In the genomic region with DNA sequence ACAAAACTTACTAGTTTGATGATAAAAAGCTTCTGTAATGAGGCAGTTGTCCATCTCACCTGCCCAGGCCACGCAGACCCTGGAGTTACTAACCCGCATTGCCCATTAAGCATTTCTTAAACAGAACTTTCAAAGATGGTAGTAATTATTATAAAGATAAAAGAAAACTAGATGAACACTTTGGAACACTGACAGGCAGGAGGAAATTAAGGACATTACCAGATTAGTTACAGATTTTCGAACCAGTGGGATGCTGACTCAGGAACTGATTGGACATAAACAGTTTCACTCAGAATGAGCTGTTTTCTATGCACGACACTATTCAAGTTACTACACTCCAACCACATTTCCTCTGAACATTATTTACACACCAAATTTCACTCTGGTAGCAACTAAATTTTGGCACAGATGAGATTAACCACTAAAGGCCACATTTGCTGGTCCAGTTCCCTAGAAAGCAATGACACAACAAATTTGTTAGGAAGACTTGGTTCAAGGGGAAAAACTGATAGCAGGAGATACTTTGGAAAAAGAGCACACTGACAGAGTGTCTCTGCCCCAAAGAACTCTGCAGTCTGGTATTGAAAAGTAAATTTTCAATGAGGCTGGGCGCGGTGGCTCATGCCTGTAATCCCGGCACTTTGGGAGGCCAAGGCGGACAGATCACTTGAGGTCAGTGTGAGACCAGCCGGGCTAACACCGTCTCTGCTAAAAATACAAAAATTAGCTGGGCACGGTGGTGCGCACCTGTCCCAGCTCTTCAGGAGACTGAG, we compare ENCODE assay signal across 1 cellular context.
TF ChIP-seq lines count a peak whose summit lies in the region.

No MANE protein-coding gene starts in this region.

TF ChIP-seq in HepG2, 621 proteins besides CTCF, POLR2A, EP300 and RAD21 (continued from another document and continues in another):
- TF ChIP-seq ZNF264 (CRISPR knock-in tag; IDR thresholded peaks at IDR 0.05): no peak
- no peak for TF ChIP-seq ZNF441 (CRISPR knock-in tag; IDR thresholded peaks at IDR 0.05; ENCODE audit: borderline replicate concordance)
- TF ChIP-seq, protein P1, sequence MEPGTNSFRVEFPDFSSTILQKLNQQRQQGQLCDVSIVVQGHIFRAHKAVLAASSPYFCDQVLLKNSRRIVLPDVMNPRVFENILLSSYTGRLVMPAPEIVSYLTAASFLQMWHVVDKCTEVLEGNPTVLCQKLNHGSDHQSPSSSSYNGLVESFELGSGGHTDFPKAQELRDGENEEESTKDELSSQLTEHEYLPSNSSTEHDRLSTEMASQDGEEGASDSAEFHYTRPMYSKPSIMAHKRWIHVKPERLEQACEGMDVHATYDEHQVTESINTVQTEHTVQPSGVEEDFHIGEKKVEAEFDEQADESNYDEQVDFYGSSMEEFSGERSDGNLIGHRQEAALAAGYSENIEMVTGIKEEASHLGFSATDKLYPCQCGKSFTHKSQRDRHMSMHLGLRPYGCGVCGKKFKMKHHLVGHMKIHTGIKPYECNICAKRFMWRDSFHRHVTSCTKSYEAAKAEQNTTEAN (CRISPR knock-in tag; conservative IDR thresholded peaks at IDR 0.05): no peak; the same call in 1 of the 2 replicates
- no peak for TF ChIP-seq KAT8 (CRISPR knock-in tag; IDR thresholded peaks at IDR 0.05)
- no peak for TF ChIP-seq ZNF616 (CRISPR knock-in tag; IDR thresholded peaks at IDR 0.05; ENCODE audit: low read depth)
- TF ChIP-seq TCF12 (IDR thresholded peaks at IDR 0.05): no peak
- TF ChIP-seq TCF12 (CRISPR knock-in tag; IDR thresholded peaks at IDR 0.05): no peak
- TF ChIP-seq ZNF567 (CRISPR knock-in tag; IDR thresholded peaks at IDR 0.05; ENCODE audit: borderline replicate concordance): no peak
- TF ChIP-seq, protein P2, sequence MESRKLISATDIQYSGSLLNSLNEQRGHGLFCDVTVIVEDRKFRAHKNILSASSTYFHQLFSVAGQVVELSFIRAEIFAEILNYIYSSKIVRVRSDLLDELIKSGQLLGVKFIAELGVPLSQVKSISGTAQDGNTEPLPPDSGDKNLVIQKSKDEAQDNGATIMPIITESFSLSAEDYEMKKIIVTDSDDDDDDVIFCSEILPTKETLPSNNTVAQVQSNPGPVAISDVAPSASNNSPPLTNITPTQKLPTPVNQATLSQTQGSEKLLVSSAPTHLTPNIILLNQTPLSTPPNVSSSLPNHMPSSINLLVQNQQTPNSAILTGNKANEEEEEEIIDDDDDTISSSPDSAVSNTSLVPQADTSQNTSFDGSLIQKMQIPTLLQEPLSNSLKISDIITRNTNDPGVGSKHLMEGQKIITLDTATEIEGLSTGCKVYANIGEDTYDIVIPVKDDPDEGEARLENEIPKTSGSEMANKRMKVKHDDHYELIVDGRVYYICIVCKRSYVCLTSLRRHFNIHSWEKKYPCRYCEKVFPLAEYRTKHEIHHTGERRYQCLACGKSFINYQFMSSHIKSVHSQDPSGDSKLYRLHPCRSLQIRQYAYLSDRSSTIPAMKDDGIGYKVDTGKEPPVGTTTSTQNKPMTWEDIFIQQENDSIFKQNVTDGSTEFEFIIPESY (CRISPR knock-in tag; IDR thresholded peaks at IDR 0.05): 0 out of 2 replicates have a peak, but pooled peaks have one; percentile 14
- TF ChIP-seq GATAD2A (CRISPR knock-in tag; IDR thresholded peaks at IDR 0.05): no peak
- TF ChIP-seq, protein P3, sequence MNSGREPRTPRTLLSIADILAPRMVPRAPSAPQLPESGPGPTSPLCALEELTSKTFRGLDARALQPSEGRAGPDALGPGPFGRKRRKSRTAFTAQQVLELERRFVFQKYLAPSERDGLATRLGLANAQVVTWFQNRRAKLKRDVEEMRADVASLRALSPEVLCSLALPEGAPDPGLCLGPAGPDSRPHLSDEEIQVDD (CRISPR knock-in tag; IDR thresholded peaks at IDR 0.05; ENCODE audit: borderline replicate concordance): no peak
- TF ChIP-seq, protein P4, sequence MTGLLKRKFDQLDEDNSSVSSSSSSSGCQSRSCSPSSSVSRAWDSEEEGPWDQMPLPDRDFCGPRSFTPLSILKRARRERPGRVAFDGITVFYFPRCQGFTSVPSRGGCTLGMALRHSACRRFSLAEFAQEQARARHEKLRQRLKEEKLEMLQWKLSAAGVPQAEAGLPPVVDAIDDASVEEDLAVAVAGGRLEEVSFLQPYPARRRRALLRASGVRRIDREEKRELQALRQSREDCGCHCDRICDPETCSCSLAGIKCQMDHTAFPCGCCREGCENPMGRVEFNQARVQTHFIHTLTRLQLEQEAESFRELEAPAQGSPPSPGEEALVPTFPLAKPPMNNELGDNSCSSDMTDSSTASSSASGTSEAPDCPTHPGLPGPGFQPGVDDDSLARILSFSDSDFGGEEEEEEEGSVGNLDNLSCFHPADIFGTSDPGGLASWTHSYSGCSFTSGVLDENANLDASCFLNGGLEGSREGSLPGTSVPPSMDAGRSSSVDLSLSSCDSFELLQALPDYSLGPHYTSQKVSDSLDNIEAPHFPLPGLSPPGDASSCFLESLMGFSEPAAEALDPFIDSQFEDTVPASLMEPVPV (CRISPR knock-in tag; IDR thresholded peaks at IDR 0.05): 0 out of 2 replicates have a peak, but pooled peaks have one; percentile 37
- no peak; the same call in 1 of the 2 replicates for TF ChIP-seq SALL1 (CRISPR knock-in tag; IDR thresholded peaks at IDR 0.05)
- no peak for TF ChIP-seq RFXANK (CRISPR knock-in tag; IDR thresholded peaks at IDR 0.05)
- peak; percentile 75 for TF ChIP-seq ZNF781 (CRISPR knock-in tag; IDR thresholded peaks at IDR 0.05; ENCODE audit: borderline replicate concordance, not compliant biosample characterization)
- no peak for TF ChIP-seq SMARCC2 (IDR thresholded peaks at IDR 0.05)
- no peak for TF ChIP-seq HMG20B (CRISPR knock-in tag; conservative IDR thresholded peaks at IDR 0.05)
- no peak for TF ChIP-seq ELF3 (CRISPR knock-in tag; IDR thresholded peaks at IDR 0.05)
- TF ChIP-seq, protein P5, sequence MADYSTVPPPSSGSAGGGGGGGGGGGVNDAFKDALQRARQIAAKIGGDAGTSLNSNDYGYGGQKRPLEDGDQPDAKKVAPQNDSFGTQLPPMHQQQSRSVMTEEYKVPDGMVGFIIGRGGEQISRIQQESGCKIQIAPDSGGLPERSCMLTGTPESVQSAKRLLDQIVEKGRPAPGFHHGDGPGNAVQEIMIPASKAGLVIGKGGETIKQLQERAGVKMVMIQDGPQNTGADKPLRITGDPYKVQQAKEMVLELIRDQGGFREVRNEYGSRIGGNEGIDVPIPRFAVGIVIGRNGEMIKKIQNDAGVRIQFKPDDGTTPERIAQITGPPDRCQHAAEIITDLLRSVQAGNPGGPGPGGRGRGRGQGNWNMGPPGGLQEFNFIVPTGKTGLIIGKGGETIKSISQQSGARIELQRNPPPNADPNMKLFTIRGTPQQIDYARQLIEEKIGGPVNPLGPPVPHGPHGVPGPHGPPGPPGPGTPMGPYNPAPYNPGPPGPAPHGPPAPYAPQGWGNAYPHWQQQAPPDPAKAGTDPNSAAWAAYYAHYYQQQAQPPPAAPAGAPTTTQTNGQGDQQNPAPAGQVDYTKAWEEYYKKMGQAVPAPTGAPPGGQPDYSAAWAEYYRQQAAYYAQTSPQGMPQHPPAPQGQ (CRISPR knock-in tag; IDR thresholded peaks at IDR 0.05; ENCODE audit: borderline replicate concordance): no peak
- peak; percentile 20; the same call in 1 of the 2 replicates for TF ChIP-seq FOSL2 (CRISPR knock-in tag; IDR thresholded peaks at IDR 0.05)
- no peak for TF ChIP-seq ZNF7 (CRISPR knock-in tag; IDR thresholded peaks at IDR 0.05)
- TF ChIP-seq ZNF484 (CRISPR knock-in tag; IDR thresholded peaks at IDR 0.05; ENCODE audit: borderline replicate concordance, low read depth): no peak
- no peak for TF ChIP-seq HNRNPH1 (optimal IDR thresholded peaks at IDR 0.05; ENCODE audit: low read depth, low read length)
- TF ChIP-seq, protein P6, sequence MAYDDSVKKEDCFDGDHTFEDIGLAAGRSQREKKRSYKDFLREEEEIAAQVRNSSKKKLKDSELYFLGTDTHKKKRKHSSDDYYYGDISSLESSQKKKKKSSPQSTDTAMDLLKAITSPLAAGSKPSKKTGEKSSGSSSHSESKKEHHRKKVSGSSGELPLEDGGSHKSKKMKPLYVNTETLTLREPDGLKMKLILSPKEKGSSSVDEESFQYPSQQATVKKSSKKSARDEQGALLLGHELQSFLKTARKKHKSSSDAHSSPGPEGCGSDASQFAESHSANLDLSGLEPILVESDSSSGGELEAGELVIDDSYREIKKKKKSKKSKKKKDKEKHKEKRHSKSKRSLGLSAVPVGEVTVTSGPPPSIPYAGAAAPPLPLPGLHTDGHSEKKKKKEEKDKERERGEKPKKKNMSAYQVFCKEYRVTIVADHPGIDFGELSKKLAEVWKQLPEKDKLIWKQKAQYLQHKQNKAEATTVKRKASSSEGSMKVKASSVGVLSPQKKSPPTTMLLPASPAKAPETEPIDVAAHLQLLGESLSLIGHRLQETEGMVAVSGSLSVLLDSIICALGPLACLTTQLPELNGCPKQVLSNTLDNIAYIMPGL (CRISPR knock-in tag; IDR thresholded peaks at IDR 0.05; ENCODE audit: borderline replicate concordance in 1 of 2, low read depth in 1 of 2): no peak
- TF ChIP-seq SAFB2 (CRISPR knock-in tag; IDR thresholded peaks at IDR 0.05; ENCODE audit: borderline replicate concordance, low read depth): no peak
- TF ChIP-seq NFE2L1 (CRISPR knock-in tag; IDR thresholded peaks at IDR 0.05; ENCODE audit: borderline replicate concordance): no peak
- TF ChIP-seq MED8 (CRISPR knock-in tag; IDR thresholded peaks at IDR 0.05; ENCODE audit: insufficient replicate concordance): no peak
- TF ChIP-seq, protein P7, sequence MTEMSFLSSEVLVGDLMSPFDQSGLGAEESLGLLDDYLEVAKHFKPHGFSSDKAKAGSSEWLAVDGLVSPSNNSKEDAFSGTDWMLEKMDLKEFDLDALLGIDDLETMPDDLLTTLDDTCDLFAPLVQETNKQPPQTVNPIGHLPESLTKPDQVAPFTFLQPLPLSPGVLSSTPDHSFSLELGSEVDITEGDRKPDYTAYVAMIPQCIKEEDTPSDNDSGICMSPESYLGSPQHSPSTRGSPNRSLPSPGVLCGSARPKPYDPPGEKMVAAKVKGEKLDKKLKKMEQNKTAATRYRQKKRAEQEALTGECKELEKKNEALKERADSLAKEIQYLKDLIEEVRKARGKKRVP (CRISPR knock-in tag; IDR thresholded peaks at IDR 0.05): no peak
- no peak; the same call in 1 of the 2 replicates for TF ChIP-seq TOE1 (CRISPR knock-in tag; IDR thresholded peaks at IDR 0.05)
- no peak for TF ChIP-seq PCBP2 (optimal IDR thresholded peaks at IDR 0.05; ENCODE audit: low read depth, low read length, poor library complexity, severe bottlenecking)
- TF ChIP-seq, protein P8, sequence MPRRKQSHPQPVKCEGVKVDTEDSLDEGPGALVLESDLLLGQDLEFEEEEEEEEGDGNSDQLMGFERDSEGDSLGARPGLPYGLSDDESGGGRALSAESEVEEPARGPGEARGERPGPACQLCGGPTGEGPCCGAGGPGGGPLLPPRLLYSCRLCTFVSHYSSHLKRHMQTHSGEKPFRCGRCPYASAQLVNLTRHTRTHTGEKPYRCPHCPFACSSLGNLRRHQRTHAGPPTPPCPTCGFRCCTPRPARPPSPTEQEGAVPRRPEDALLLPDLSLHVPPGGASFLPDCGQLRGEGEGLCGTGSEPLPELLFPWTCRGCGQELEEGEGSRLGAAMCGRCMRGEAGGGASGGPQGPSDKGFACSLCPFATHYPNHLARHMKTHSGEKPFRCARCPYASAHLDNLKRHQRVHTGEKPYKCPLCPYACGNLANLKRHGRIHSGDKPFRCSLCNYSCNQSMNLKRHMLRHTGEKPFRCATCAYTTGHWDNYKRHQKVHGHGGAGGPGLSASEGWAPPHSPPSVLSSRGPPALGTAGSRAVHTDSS (CRISPR knock-in tag; conservative IDR thresholded peaks at IDR 0.05): no peak
- TF ChIP-seq, protein P9, sequence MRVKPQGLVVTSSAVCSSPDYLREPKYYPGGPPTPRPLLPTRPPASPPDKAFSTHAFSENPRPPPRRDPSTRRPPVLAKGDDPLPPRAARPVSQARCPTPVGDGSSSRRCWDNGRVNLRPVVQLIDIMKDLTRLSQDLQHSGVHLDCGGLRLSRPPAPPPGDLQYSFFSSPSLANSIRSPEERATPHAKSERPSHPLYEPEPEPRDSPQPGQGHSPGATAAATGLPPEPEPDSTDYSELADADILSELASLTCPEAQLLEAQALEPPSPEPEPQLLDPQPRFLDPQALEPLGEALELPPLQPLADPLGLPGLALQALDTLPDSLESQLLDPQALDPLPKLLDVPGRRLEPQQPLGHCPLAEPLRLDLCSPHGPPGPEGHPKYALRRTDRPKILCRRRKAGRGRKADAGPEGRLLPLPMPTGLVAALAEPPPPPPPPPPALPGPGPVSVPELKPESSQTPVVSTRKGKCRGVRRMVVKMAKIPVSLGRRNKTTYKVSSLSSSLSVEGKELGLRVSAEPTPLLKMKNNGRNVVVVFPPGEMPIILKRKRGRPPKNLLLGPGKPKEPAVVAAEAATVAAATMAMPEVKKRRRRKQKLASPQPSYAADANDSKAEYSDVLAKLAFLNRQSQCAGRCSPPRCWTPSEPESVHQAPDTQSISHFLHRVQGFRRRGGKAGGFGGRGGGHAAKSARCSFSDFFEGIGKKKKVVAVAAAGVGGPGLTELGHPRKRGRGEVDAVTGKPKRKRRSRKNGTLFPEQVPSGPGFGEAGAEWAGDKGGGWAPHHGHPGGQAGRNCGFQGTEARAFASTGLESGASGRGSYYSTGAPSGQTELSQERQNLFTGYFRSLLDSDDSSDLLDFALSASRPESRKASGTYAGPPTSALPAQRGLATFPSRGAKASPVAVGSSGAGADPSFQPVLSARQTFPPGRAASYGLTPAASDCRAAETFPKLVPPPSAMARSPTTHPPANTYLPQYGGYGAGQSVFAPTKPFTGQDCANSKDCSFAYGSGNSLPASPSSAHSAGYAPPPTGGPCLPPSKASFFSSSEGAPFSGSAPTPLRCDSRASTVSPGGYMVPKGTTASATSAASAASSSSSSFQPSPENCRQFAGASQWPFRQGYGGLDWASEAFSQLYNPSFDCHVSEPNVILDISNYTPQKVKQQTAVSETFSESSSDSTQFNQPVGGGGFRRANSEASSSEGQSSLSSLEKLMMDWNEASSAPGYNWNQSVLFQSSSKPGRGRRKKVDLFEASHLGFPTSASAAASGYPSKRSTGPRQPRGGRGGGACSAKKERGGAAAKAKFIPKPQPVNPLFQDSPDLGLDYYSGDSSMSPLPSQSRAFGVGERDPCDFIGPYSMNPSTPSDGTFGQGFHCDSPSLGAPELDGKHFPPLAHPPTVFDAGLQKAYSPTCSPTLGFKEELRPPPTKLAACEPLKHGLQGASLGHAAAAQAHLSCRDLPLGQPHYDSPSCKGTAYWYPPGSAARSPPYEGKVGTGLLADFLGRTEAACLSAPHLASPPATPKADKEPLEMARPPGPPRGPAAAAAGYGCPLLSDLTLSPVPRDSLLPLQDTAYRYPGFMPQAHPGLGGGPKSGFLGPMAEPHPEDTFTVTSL (CRISPR knock-in tag; IDR thresholded peaks at IDR 0.05; ENCODE audit: borderline replicate concordance): no peak
- TF ChIP-seq SP4 (CRISPR knock-in tag; IDR thresholded peaks at IDR 0.05): no peak
- TF ChIP-seq IRF2 (CRISPR knock-in tag; IDR thresholded peaks at IDR 0.05): no peak
- TF ChIP-seq, protein P10, sequence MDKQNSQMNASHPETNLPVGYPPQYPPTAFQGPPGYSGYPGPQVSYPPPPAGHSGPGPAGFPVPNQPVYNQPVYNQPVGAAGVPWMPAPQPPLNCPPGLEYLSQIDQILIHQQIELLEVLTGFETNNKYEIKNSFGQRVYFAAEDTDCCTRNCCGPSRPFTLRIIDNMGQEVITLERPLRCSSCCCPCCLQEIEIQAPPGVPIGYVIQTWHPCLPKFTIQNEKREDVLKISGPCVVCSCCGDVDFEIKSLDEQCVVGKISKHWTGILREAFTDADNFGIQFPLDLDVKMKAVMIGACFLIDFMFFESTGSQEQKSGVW (CRISPR knock-in tag; IDR thresholded peaks at IDR 0.05; ENCODE audit: borderline replicate concordance): no peak
